ENCODE assay signal across 8 cellular contexts in genomic region chr12:949337-950099, GRCh38. TPM values are rescaled to one million over a fixed set of nuclear protein-coding genes. Genes with fewer than 3 reads are reported as not detected.
DNase-seq lines count a peak whose midpoint lies in the region; ATAC-seq, FAIRE-seq and TF ChIP-seq lines count a peak whose summit lies in the region.

TSS of gene RAD52 (minus strand) at chr12:949694. CDS start at chr12:933058, 16,636 bp downstream.

- intact Hi-C loops in activated CD4-positive, alpha-beta T cell treated with anti-CD3 and anti-CD28 coated beads, Interleukin-2, amount 10 ng/mL, durations not matched to agents 24 days and 14 days (cut with micrococcal nuclease): loop anchor here (1.0 to 10.0 kb wide), 12 partner anchors 41 to 643 kb away; partner anchors contain the start of gene WNK1
- intact Hi-C loops in left colon (cut with DNase I, micrococcal nuclease): no loop called here

- CTCF ChIA-PET in BJ (lab: Yijun Ruan, JAX): interaction anchor here (0.5 to 2.2 kb wide), 30 partner anchors 10 to 634 kb away, joined by 3 to 21 read pairs (median 3); no protein-coding TSS in a partner anchor

- H3K4me3 ChIP-seq in BJ (ENCODE audit: low read depth, low read length) (peak within 1 kb of the TSS; percentile 75), coronary artery (peak within 1 kb of the TSS; percentile 93)

- POLR2A ChIA-PET in BJ (lab: Charles Lee): interaction anchor here (0.5 to 0.9 kb wide), 3 partner anchors 12 to 273 kb away, joined by 3 to 4 read pairs (median 3); no protein-coding TSS in a partner anchor

- peaks cover 5% of the 10 kb centered on the region for H3K27me3 Mint-ChIP-seq in activated CD4-positive, alpha-beta T cell treated with anti-CD3 and anti-CD28 coated beads, Interleukin-2, amount 10 ng/mL, durations not matched to agents 24 days and 14 days

- no peaks in the 10 kb centered on the region for H3K27me3 ChIP-seq in BJ (ENCODE audit: control insufficient read depth, insufficient read depth, low read length)

- H3K36me3 ChIP-seq in BJ (ENCODE audit: control insufficient read depth, insufficient read depth, low read length): no peaks in the 10 kb centered on the region

- no peaks in the 10 kb centered on the region for H3K9me3 Mint-ChIP-seq in activated CD4-positive, alpha-beta T cell treated with anti-CD3 and anti-CD28 coated beads, Interleukin-2, amount 10 ng/mL, durations not matched to agents 24 days and 14 days

- ATAC-seq in HG03460 (IDR thresholded peaks at IDR 0.05; ENCODE audit: unreplicated experiment) (peak; percentile 84), left colon (peak; percentile 90)

- H3K36me3 Mint-ChIP-seq in activated CD4-positive, alpha-beta T cell treated with anti-CD3 and anti-CD28 coated beads, Interleukin-2, amount 10 ng/mL, durations not matched to agents 24 days and 14 days (ENCODE audit: low read depth): peaks cover 18% of the 10 kb centered on the region

- peak within 1 kb of the TSS; percentile 96 for H3K27ac Mint-ChIP-seq in activated CD4-positive, alpha-beta T cell treated with anti-CD3 and anti-CD28 coated beads, Interleukin-2, amount 10 ng/mL, durations not matched to agents 24 days and 14 days

- peak within 1 kb of the TSS; percentile 97 for H3K4me3 Mint-ChIP-seq in activated CD4-positive, alpha-beta T cell treated with anti-CD3 and anti-CD28 coated beads, Interleukin-2, amount 10 ng/mL, durations not matched to agents 24 days and 14 days

- peak; percentile 89 for FAIRE-seq in GM19239 (lab: Jason Lieb, UNC)

- H3K27ac ChIP-seq in coronary artery: peak within 1 kb of the TSS; percentile 89 to 95

- DNase-seq in BJ (ENCODE audit: low read depth) (peak; percentile 92), GM19239 (ENCODE audit: insufficient read length, low spot score) (peak; percentile 75), NCI-H526 (lab: John Stamatoyannopoulos, UW) (peak; percentile 98 to 99), coronary artery (ENCODE audit: low spot score) (peak; percentile 98), left colon (peak; percentile 98)
- DNase-seq in activated CD4-positive, alpha-beta T cell treated with anti-CD3 and anti-CD28 coated beads, Interleukin-2, amount 10 ng/mL, durations not matched to agents 24 days and 14 days: peak; percentile 99
- peak; percentile 99 for DNase-seq in stimulated activated CD4-positive, alpha-beta T cell treated with anti-CD3 and anti-CD28 coated beads, Interleukin-2, amount 100 ng/mL, for 24 hours

- H3K4me1 Mint-ChIP-seq in activated CD4-positive, alpha-beta T cell treated with anti-CD3 and anti-CD28 coated beads, Interleukin-2, amount 10 ng/mL, durations not matched to agents 24 days and 14 days: peaks cover 26% of the 10 kb centered on the region

- peak; percentile 93 for TF ChIP-seq CTCF in BJ (IDR thresholded peaks at IDR 0.05; ENCODE audit: insufficient read depth, low read depth, low read length)
- TF ChIP-seq CTCF in coronary artery (IDR thresholded peaks at IDR 0.05): peak; percentile 97

RNA-seq across cellular contexts. Expression of gene RAD52, which starts in this region (rescaled TPM):
- 13.1 and 15.3 TPM in 2 replicates for polyA plus RNA-seq in BJ (2011; rRNA removed)
- 12.0 and 14.4 TPM in 2 replicates for polyA minus RNA-seq in BJ (2011; rRNA and poly(A)+ RNA removed)
- 15.2 and 15.7 TPM in 2 replicates for total RNA-seq in activated CD4-positive, alpha-beta T cell treated with anti-CD3 and anti-CD28 coated beads, Interleukin-2, amount 10 ng/mL, durations not matched to agents 24 days and 14 days
- 10 to 100 TPM; 20.9 to 26.3 TPM for total RNA-seq in left colon

Comparison
In these comparisons a context has a peak if more than half of its experiments do, and no peak if none do; other contexts are left out.
1. Peak in every context shown above with its lines: DNase-seq, ATAC-seq, H3K4me3 ChIP-seq and H3K27ac ChIP-seq.